15 cellular contexts compared by ENCODE assay signal in the genomic region with DNA sequence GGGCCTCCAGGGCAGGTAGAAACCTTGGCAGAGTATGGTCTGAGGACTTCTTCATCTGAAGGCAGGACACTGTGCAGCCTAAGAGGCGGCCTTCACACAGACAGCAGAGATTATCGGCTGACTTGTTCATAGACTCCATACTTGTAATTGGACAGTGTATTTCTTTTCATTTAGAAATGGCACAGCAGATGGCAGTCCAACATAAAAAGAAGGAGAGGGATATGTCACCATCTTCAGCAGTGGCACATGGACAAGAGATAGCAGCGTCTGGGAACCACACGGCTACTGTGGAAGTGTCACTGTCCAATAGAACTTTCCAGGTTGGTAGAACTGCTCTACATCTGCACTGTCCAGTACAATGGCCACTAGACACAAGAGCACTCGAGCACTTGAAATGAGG. TPM values are rescaled to one million over a fixed set of nuclear protein-coding genes. Genes with fewer than 3 reads are reported as not detected.
A peak's percentile ranks its signal among the peaks of the same experiment; 100 is the strongest.
DNase-seq lines count a peak whose midpoint lies in the region; ATAC-seq and TF ChIP-seq lines count a peak whose summit lies in the region.
"Had no signal": no experiment of that assay in that cellular context is flagged by ENCODE, and none has a peak within 500 bp of the region (broad histone marks: within the 10 kb centered on the region; RNA-seq: fewer than 3 reads in every experiment).

No MANE protein-coding gene starts in this region.

- no peaks in the 10 kb centered on the region for H3F3A ChIP-seq in SK-N-SH (replicated peaks; ENCODE audit: insufficient read depth)

- no peaks in the 10 kb centered on the region for H3K79me2 ChIP-seq in SK-N-SH (ENCODE audit: insufficient read depth)

- CTCF ChIA-PET in SK-N-SH (lab: Yijun Ruan, JAX), result interaction anchor here (1.1 kb wide), 1 partner anchor 13 kb away, joined by 4 read pairs; no protein-coding TSS in a partner anchor

- WGBS in SK-N-SH (ENCODE audit: low lambda C conversion rate), result 13% methylated on average over 5 of the region's 5 CpGs

- no peaks in the 10 kb centered on the region for H4K20me1 ChIP-seq in SK-N-SH (ENCODE audit: insufficient read depth)

- no peaks in the 10 kb centered on the region for H3K9me2 ChIP-seq in SK-N-SH

- H3K9ac ChIP-seq in SK-N-SH, result no peak overlapping the region

- H3K36me3 ChIP-seq in SK-N-SH (replicated peaks in 1 of 2; ENCODE audit: control insufficient read depth in 1 of 2, insufficient read depth in 2 of 2, low read length in 1 of 2), result no peaks in the 10 kb centered on the region
- H3K36me3 ChIP-seq: suprapubic skin had no signal

- H2AFZ ChIP-seq in SK-N-SH (ENCODE audit: low read depth), result no peak overlapping the region

- TF ChIP-seq CTCF in SK-N-SH (IDR thresholded peaks at IDR 0.05) (no peak), GM20000 (IDR thresholded peaks at IDR 0.05; ENCODE audit: extremely low read depth, missing control alignments) (no peak)

- no peaks in the 10 kb centered on the region for H3K4me1 ChIP-seq in SK-N-SH (ENCODE audit: control insufficient read depth in 1 of 2, insufficient read depth in 2 of 2, low read depth in 1 of 2, low read length in 1 of 2)
- H3K4me1 ChIP-seq: suprapubic skin had no signal

- H3K4me2 ChIP-seq in SK-N-SH, result no peak overlapping the region

- no peak overlapping the region for H3K4me3 ChIP-seq in SK-N-SH (ENCODE audit: low read depth in 2 of 2, low read length in 1 of 2)
- H3K4me3 ChIP-seq: suprapubic skin had no signal

- DNase-seq in SK-N-SH (no peak), NCI-H524 treated with DMSO at 0.1 percent for 48 hours (lab: John Stamatoyannopoulos, UW) (peak; percentile 43), cerebellar cortex (ENCODE audit: low spot score) (peak; percentile 2), COLO829 (ENCODE audit: low spot score) (no peak), GM20000 (ENCODE audit: low spot score) (no peak), cortex of kidney (lab: John Stamatoyannopoulos, UW) (no peak)
- DNase-seq: activated B cell treated with CpG ODN at 0.5 μM for 24 hours; activated naive CD8-positive, alpha-beta T cell treated with anti-CD3 and anti-CD28 coated beads for 36 hours; Caco-2; immature natural killer cell; NCI-H774; stimulated activated CD4-positive, alpha-beta T cell treated with anti-CD3 and anti-CD28 coated beads, Interleukin-12 subunit alpha, Interleukin-12 subunit beta, amount 100 ng/mL, for 4 hours had no signal

- no peaks in the 10 kb centered on the region; the same call in 1 of the 2 replicates for H3K27me3 ChIP-seq in SK-N-SH (ENCODE audit: insufficient read depth)
- H3K27me3 ChIP-seq: suprapubic skin had no signal

- ATAC-seq in SK-N-SH treated with all-trans-retinoic acid at 6 μM for 48 hours (no peak), HG03139 (IDR thresholded peaks at IDR 0.05; ENCODE audit: unreplicated experiment) (no peak)

- POLR2A ChIA-PET in SK-N-SH (lab: Yijun Ruan, JAX), result interaction anchor here (0.7 kb wide), 1 partner anchor 287 kb away, joined by 3 read pairs; no protein-coding TSS in a partner anchor

- no peak for TF ChIP-seq EP300 in SK-N-SH (IDR thresholded peaks at IDR 0.05; ENCODE audit: borderline replicate concordance in 1 of 2, low read depth in 1 of 2, low read length in 1 of 2)

- no peak overlapping the region for H3K27ac ChIP-seq in SK-N-SH (ENCODE audit: low read depth in 2 of 2, low read length in 1 of 2)
- H3K27ac ChIP-seq: suprapubic skin had no signal

- peak; percentile 48 for TF ChIP-seq RAD21 in SK-N-SH (IDR thresholded peaks at IDR 0.05; ENCODE audit: low read length)

- no peaks in the 10 kb centered on the region for H3K9me3 ChIP-seq in SK-N-SH
- H3K9me3 ChIP-seq: Caco-2, suprapubic skin had no signal

TF ChIP-seq in SK-N-SH, 30 proteins besides CTCF, POLR2A, EP300 and RAD21 (continues in another document):
- TF ChIP-seq GABPA (IDR thresholded peaks at IDR 0.05; ENCODE audit: low read depth) (no peak), RFX5 (IDR thresholded peaks at IDR 0.05; ENCODE audit: low read length) (no peak), EZH2phosphoT487 (IDR thresholded peaks at IDR 0.05; ENCODE audit: borderline replicate concordance, low read depth) (no peak), FOSL2 (IDR thresholded peaks at IDR 0.05; ENCODE audit: borderline replicate concordance, low read depth) (no peak), MEF2A (IDR thresholded peaks at IDR 0.05; ENCODE audit: borderline replicate concordance, low read depth) (no peak), RCOR1 (IDR thresholded peaks at IDR 0.05; ENCODE audit: low read length) (no peak), NFIC (IDR thresholded peaks at IDR 0.05; ENCODE audit: borderline replicate concordance) (no peak), JUND (IDR thresholded peaks at IDR 0.05) (no peak)
- TF ChIP-seq, protein P1, sequence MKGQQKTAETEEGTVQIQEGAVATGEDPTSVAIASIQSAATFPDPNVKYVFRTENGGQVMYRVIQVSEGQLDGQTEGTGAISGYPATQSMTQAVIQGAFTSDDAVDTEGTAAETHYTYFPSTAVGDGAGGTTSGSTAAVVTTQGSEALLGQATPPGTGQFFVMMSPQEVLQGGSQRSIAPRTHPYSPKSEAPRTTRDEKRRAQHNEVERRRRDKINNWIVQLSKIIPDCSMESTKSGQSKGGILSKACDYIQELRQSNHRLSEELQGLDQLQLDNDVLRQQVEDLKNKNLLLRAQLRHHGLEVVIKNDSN (IDR thresholded peaks at IDR 0.05; ENCODE audit: borderline replicate concordance, low read depth), result no peak
- TF ChIP-seq, protein P2, sequence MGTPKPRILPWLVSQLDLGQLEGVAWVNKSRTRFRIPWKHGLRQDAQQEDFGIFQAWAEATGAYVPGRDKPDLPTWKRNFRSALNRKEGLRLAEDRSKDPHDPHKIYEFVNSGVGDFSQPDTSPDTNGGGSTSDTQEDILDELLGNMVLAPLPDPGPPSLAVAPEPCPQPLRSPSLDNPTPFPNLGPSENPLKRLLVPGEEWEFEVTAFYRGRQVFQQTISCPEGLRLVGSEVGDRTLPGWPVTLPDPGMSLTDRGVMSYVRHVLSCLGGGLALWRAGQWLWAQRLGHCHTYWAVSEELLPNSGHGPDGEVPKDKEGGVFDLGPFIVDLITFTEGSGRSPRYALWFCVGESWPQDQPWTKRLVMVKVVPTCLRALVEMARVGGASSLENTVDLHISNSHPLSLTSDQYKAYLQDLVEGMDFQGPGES (IDR thresholded peaks at IDR 0.05; ENCODE audit: low read depth, low read length), result no peak
- TF ChIP-seq, protein P3, sequence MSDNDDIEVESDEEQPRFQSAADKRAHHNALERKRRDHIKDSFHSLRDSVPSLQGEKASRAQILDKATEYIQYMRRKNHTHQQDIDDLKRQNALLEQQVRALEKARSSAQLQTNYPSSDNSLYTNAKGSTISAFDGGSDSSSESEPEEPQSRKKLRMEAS (IDR thresholded peaks at IDR 0.05; ENCODE audit: low read depth), result no peak

TF ChIP-seq in SK-N-SH treated with all-trans-retinoic acid at 6 μM for 48 hours, 23 proteins besides CTCF, POLR2A, EP300 and RAD21:
- TF ChIP-seq ZNF70 (CRISPR knock-in tag; IDR thresholded peaks at IDR 0.05) (no peak), ZNF8 (CRISPR knock-in tag; IDR thresholded peaks at IDR 0.05) (no peak), ARNTL (CRISPR knock-in tag; IDR thresholded peaks at IDR 0.05; ENCODE audit: borderline replicate concordance, low read depth) (no peak)
- TF ChIP-seq, protein P4, sequence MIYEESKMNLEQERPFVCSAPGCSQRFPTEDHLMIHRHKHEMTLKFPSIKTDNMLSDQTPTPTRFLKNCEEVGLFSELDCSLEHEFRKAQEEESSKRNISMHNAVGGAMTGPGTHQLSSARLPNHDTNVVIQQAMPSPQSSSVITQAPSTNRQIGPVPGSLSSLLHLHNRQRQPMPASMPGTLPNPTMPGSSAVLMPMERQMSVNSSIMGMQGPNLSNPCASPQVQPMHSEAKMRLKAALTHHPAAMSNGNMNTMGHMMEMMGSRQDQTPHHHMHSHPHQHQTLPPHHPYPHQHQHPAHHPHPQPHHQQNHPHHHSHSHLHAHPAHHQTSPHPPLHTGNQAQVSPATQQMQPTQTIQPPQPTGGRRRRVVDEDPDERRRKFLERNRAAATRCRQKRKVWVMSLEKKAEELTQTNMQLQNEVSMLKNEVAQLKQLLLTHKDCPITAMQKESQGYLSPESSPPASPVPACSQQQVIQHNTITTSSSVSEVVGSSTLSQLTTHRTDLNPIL (CRISPR knock-in tag; IDR thresholded peaks at IDR 0.05; ENCODE audit: low read depth), result no peak

RNA-seq across cellular contexts. Expression of a gene that starts 21.7 kb away (rescaled TPM):
- polyA plus RNA-seq in SK-N-SH (2012; rRNA removed), result 69.8 and 78.0 TPM in 2 replicates
- 45.4 and 54.9 TPM in 2 replicates for polyA plus RNA-seq in SK-N-SH (2012; cell fraction: cytosol; rRNA removed)
- polyA plus RNA-seq in SK-N-SH (2012; cell fraction: nucleus; rRNA removed), result 143 and 160 TPM in 2 replicates

Comparison
In these comparisons a context has a peak if more than half of its experiments do, and no peak if none do; other contexts are left out.
1. DNase-seq: peak in NCI-H524 treated with DMSO at 0.1 percent for 48 hours (single experiment) and cerebellar cortex (single experiment); none in SK-N-SH (single experiment), COLO829 (single experiment), GM20000 (single experiment) and cortex of kidney (single experiment).